1 cellular context compared by ENCODE assay signal in genomic region chr4:70711599-70711998, GRCh38.
TF ChIP-seq lines count a peak whose summit lies in the region.

No MANE protein-coding gene starts in this region.

TF ChIP-seq in GM23338, 12 proteins besides CTCF, POLR2A, EP300 and RAD21:
- no peak for TF ChIP-seq ETS1 (IDR thresholded peaks at IDR 0.05)
- no peak for TF ChIP-seq REST (IDR thresholded peaks at IDR 0.05; ENCODE audit: unreplicated experiment)
- no peak for TF ChIP-seq ZNF462 (CRISPR knock-in tag; IDR thresholded peaks at IDR 0.05)
- TF ChIP-seq POLR2AphosphoS5 (IDR thresholded peaks at IDR 0.05; ENCODE audit: low read depth) = no peak
- no peak for TF ChIP-seq NANOG (IDR thresholded peaks at IDR 0.05; ENCODE audit: borderline replicate concordance)
- TF ChIP-seq STAT1 (IDR thresholded peaks at IDR 0.05; ENCODE audit: unreplicated experiment) = no peak
- TF ChIP-seq EZH2 (IDR thresholded peaks at IDR 0.05; ENCODE audit: low read depth, unreplicated experiment) = no peak
- no peak for TF ChIP-seq ZNF331 (CRISPR knock-in tag; IDR thresholded peaks at IDR 0.05; ENCODE audit: low read depth)
- TF ChIP-seq EZH2phosphoT487 (IDR thresholded peaks at IDR 0.05; ENCODE audit: unreplicated experiment) = no peak
- TF ChIP-seq JUNB (IDR thresholded peaks at IDR 0.05; ENCODE audit: unreplicated experiment) = no peak
- no peak for TF ChIP-seq ZNF114 (CRISPR knock-in tag; IDR thresholded peaks at IDR 0.05)
- no peak for TF ChIP-seq CREB1 (CRISPR knock-in tag; IDR thresholded peaks at IDR 0.05; ENCODE audit: low read depth)
